ENCODE assay signal across 1 cellular context in genomic region chr17:50049636-50050035, GRCh38.
TF ChIP-seq lines count a peak whose summit lies in the region.

No MANE protein-coding gene starts in this region.

TF ChIP-seq in SK-N-SH treated with all-trans-retinoic acid at 6 μM for 48 hours, 23 proteins besides CTCF, POLR2A, EP300 and RAD21 (continued from another document):
- no peak for TF ChIP-seq ZNF565 (CRISPR knock-in tag; conservative IDR thresholded peaks at IDR 0.05; ENCODE audit: low read depth)
